ENCODE assay signal across 8 cellular contexts in genomic region chr3:172607305-172608121, GRCh38.
DNase-seq lines count a peak whose midpoint lies in the region; ATAC-seq and TF ChIP-seq lines count a peak whose summit lies in the region.

No MANE protein-coding gene starts in this region.

- H3K4me1 ChIP-seq in foreskin keratinocyte, result peaks cover 22% of the 10 kb centered on the region

- peak; percentile 78 for ATAC-seq in foreskin keratinocyte
- ATAC-seq in stimulated activated naive B cell treated with anti-CD40 and anti-IgM and Interleukin-4, amounts not matched to agents 10 μg/mL and 1 μg/mL and 100 μg/mL, for 72 hours (replicated peaks), result peak; percentile 61 to 71
- ATAC-seq in GM21825 (IDR thresholded peaks at IDR 0.05; ENCODE audit: unreplicated experiment), result no peak
- no peak for ATAC-seq in HG02870 (IDR thresholded peaks at IDR 0.05; ENCODE audit: unreplicated experiment)

- POLR2A ChIA-PET in RWPE1 (lab: Yijun Ruan, JAX; ENCODE audit: low non-redundant PET), result no interaction called here

- H3K27me3 ChIP-seq in foreskin keratinocyte, result no peaks in the 10 kb centered on the region

- no peak overlapping the region for H3K27ac Mint-ChIP-seq in stimulated activated naive B cell treated with anti-CD40 and anti-IgM and Interleukin-4, amounts not matched to agents 10 μg/mL and 1 μg/mL and 100 μg/mL, for 72 hours

- peaks cover 5 to 10% of the 10 kb centered on the region in 2 donors for H3K27me3 Mint-ChIP-seq in stimulated activated naive B cell treated with anti-CD40 and anti-IgM and Interleukin-4, amounts not matched to agents 10 μg/mL and 1 μg/mL and 100 μg/mL, for 72 hours

- CTCF ChIA-PET in RWPE1 (lab: Yijun Ruan, JAX), result interaction anchor here (0.6 to 2.6 kb wide), 4 partner anchors 11 to 147 kb away, joined by 3 to 11 read pairs (median 4); no protein-coding TSS in a partner anchor

- peaks cover 0 to 3% of the 10 kb centered on the region in 2 donors for H3K36me3 Mint-ChIP-seq in stimulated activated naive B cell treated with anti-CD40 and anti-IgM and Interleukin-4, amounts not matched to agents 10 μg/mL and 1 μg/mL and 100 μg/mL, for 72 hours

- TF ChIP-seq CTCF in RWPE1 (conservative IDR thresholded peaks at IDR 0.05; ENCODE audit: low read depth), result no peak
- no peak for TF ChIP-seq CTCF in foreskin keratinocyte (conservative IDR thresholded peaks at IDR 0.05)

- peaks cover 3 to 5% of the 10 kb centered on the region in 2 donors for H3K4me1 Mint-ChIP-seq in stimulated activated naive B cell treated with anti-CD40 and anti-IgM and Interleukin-4, amounts not matched to agents 10 μg/mL and 1 μg/mL and 100 μg/mL, for 72 hours

- peak; percentile 22 to 76 for DNase-seq in NCI-H524 (lab: John Stamatoyannopoulos, UW)
- DNase-seq in NCI-H524 treated with DMSO at 0.1 percent for 48 hours (lab: John Stamatoyannopoulos, UW), result no peak
- peak; percentile 54 for DNase-seq in RWPE1 (ENCODE audit: low spot score)
- DNase-seq in foreskin keratinocyte, result peak; percentile 84 to 90
- no peak for DNase-seq in stimulated activated naive B cell treated with anti-CD40 and anti-IgM and Interleukin-4, amounts not matched to agents 10 μg/mL and 1 μg/mL and 100 μg/mL, for 72 hours
- DNase-seq in NCI-H1048 (lab: John Stamatoyannopoulos, UW), result no peak

- no peak overlapping the region for H3K4me3 Mint-ChIP-seq in stimulated activated naive B cell treated with anti-CD40 and anti-IgM and Interleukin-4, amounts not matched to agents 10 μg/mL and 1 μg/mL and 100 μg/mL, for 72 hours

- H3K9me3 Mint-ChIP-seq in stimulated activated naive B cell treated with anti-CD40 and anti-IgM and Interleukin-4, amounts not matched to agents 10 μg/mL and 1 μg/mL and 100 μg/mL, for 72 hours, result peaks cover 5% of the 10 kb centered on the region in 2 donors

- H3K27ac ChIP-seq in RWPE1, result peak overlapping the region; percentile 77
- peak overlapping the region; percentile 97 for H3K27ac ChIP-seq in foreskin keratinocyte

Comparison
In these comparisons a context has a peak if more than half of its experiments do, and no peak if none do; other contexts are left out.
1. DNase-seq: peak in NCI-H524 (2 of 2), RWPE1 (single experiment) and foreskin keratinocyte (2 of 2); none in NCI-H524 treated with DMSO at 0.1 percent for 48 hours (single experiment), stimulated activated naive B cell treated with anti-CD40 and anti-IgM and Interleukin-4, amounts not matched to agents 10 μg/mL and 1 μg/mL and 100 μg/mL, for 72 hours (single experiment) and NCI-H1048 (single experiment).
2. ATAC-seq: peak in foreskin keratinocyte (single experiment) and stimulated activated naive B cell treated with anti-CD40 and anti-IgM and Interleukin-4, amounts not matched to agents 10 μg/mL and 1 μg/mL and 100 μg/mL, for 72 hours (2 of 2); none in GM21825 (single experiment) and HG02870 (single experiment).